ENCODE assay signal across 28 cellular contexts in the genomic region with DNA sequence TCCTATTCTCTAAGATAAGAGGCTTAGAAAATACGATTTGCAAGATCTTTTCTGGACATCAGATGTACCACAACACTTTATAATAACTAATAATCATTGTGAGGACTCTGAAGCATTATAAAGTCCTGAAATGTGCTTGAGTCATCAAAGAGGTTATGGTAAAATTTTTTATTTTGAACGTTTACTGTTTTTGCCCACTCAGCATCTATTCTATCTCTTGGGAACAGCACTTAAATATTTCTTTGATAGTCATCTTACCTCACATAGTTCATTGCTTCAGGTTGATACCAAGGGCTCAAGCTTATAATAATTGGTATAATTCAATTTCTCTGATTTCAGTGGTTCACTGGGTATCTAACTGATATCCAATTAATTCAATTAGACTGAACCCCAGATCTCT.
"Had no signal": no experiment of that assay in that cellular context is flagged by ENCODE, and none has a peak within 500 bp of the region (broad histone marks: within the 10 kb centered on the region; RNA-seq: fewer than 3 reads in every experiment).

No MANE protein-coding gene starts in this region.

- H3K27me3 Mint-ChIP-seq: dendritic cell treated with granulocyte-macrophage colony-stimulating factor and Interleukin-4, amounts not matched to agents 40 ng/mL and 50 ng/mL, for 4 days; effector memory CD8-positive, alpha-beta T cell; naive B cell had no signal

- H3K36me3 Mint-ChIP-seq: mesothelial cell of epicardium, naive B cell had no signal

- H3K9me3 Mint-ChIP-seq: endodermal cell had no signal

- H3K4me1 Mint-ChIP-seq: mesothelial cell of epicardium, naive B cell had no signal

- H3K27ac ChIP-seq: colonic mucosa, epithelial cell of prostate, esophagus squamous epithelium, gastrocnemius medialis, heart right ventricle, left lung, lower lobe of right lung had no signal

- H3K9me3 ChIP-seq: colonic mucosa, esophagus squamous epithelium, gastrocnemius medialis, lower lobe of right lung had no signal

- H3K27me3 ChIP-seq: colonic mucosa, esophagus squamous epithelium, gastrocnemius medialis, heart right ventricle, left lung had no signal

- ATAC-seq: effector memory CD8-positive, alpha-beta T cell; esophagus mucosa; gastrocnemius medialis; heart right ventricle; left cardiac atrium; left lung; left ventricle myocardium superior; lower lobe of right lung; mucosa of descending colon had no signal

- DNase-seq: colonic mucosa; cortex of kidney; effector CD8-positive, alpha-beta T cell; effector memory CD8-positive, alpha-beta T cell; endodermal cell; erythroblast; esophagus squamous epithelium; foreskin fibroblast; foreskin melanocyte; gastrocnemius medialis; glutamatergic neuron; head of caudate nucleus; heart right ventricle; hippocampal formation; left cardiac atrium; left lung; left ventricle myocardium superior; lower lobe of right lung; mesenchymal stem cell; mucosa of descending colon; naive B cell had no signal

- H3K27ac Mint-ChIP-seq: dendritic cell treated with granulocyte-macrophage colony-stimulating factor and Interleukin-4, amounts not matched to agents 40 ng/mL and 50 ng/mL, for 4 days; effector memory CD8-positive, alpha-beta T cell; mesothelial cell of epicardium; naive B cell had no signal

- H3K4me3 Mint-ChIP-seq: dendritic cell treated with granulocyte-macrophage colony-stimulating factor and Interleukin-4, amounts not matched to agents 40 ng/mL and 50 ng/mL, for 4 days; effector memory CD8-positive, alpha-beta T cell; endodermal cell; mesothelial cell of epicardium; naive B cell had no signal

- H3K4me1 ChIP-seq: colonic mucosa, esophagus squamous epithelium, gastrocnemius medialis, heart right ventricle, left lung, lower lobe of right lung had no signal

- H3K4me3 ChIP-seq: colonic mucosa, esophagus squamous epithelium, gastrocnemius medialis, heart right ventricle, left lung, lower lobe of right lung, mucosa of descending colon had no signal

- FAIRE-seq: endometrium, islet of Langerhans, keratinocyte had no signal

- H3K36me3 ChIP-seq: colonic mucosa, esophagus squamous epithelium, gastrocnemius medialis, heart right ventricle, left lung, lower lobe of right lung had no signal
